Comparison of ENCODE assay signal across 8 cellular contexts in genomic region chr9:27528278-27528885, GRCh38. TPM values are rescaled to one million over a fixed set of nuclear protein-coding genes. Genes with fewer than 3 reads are reported as not detected.
DNase-seq lines count a peak whose midpoint lies in the region; ATAC-seq and TF ChIP-seq lines count a peak whose summit lies in the region.

No MANE protein-coding gene starts in this region.

- peak overlapping the region; percentile 70 for H3K4me3 ChIP-seq in epithelial cell of proximal tubule (ENCODE audit: low read depth, low read length)

- no peak for TF ChIP-seq CTCF in epithelial cell of proximal tubule (conservative IDR thresholded peaks at IDR 0.05; ENCODE audit: low read depth, low read length)

- ATAC-seq in GM21576 (IDR thresholded peaks at IDR 0.05; ENCODE audit: unreplicated experiment): peak; percentile 54

- DNase-seq in D341Med (ENCODE audit: low spot score): peak; percentile 45
- DNase-seq in Kasumi-1 (lab: John Stamatoyannopoulos, UW): peak; percentile 9 to 14
- peak; percentile 40 for DNase-seq in activated T-cell treated with anti-CD3 and anti-CD28 coated beads for 48 hours (ENCODE audit: low read depth)
- no peak for DNase-seq in epithelial cell of proximal tubule (ENCODE audit: low read depth)
- peak; percentile 50 for DNase-seq in middle frontal gyrus (ENCODE audit: extremely low spot score, low spot score)
- DNase-seq in stimulated activated CD8-positive, alpha-beta memory T cell treated with anti-CD3 and anti-CD28 coated beads, Interleukin-7, amount 100 ng/mL, for 4 hours (ENCODE audit: low read depth in 2 of 2): peak; percentile 14 to 43
- no peak for DNase-seq in T1000 (lab: John Stamatoyannopoulos, UW)

RNA-seq across cellular contexts. Expression of gene MOB3B, which starts 1.2 kb away (rescaled TPM):
- total RNA-seq in epithelial cell of proximal tubule: 2.3 and 2.9 TPM in 2 replicates

RNA-seq across cellular contexts. Expression of gene IFNK, which starts 4.3 kb away (rescaled TPM):
- not detected in 2 replicates for total RNA-seq in epithelial cell of proximal tubule

RNA-seq across cellular contexts. Expression of gene C9orf72, which starts 44.9 kb away (rescaled TPM):
- 5.0 and 9.4 TPM in 2 replicates for total RNA-seq in epithelial cell of proximal tubule

Comparison
In these comparisons a context has a peak if more than half of its experiments do, and no peak if none do; other contexts are left out.
1. DNase-seq: peak in D341Med (single experiment), Kasumi-1 (2 of 2), activated T-cell treated with anti-CD3 and anti-CD28 coated beads for 48 hours (single experiment), middle frontal gyrus (single experiment) and stimulated activated CD8-positive, alpha-beta memory T cell treated with anti-CD3 and anti-CD28 coated beads, Interleukin-7, amount 100 ng/mL, for 4 hours (2 of 2); none in epithelial cell of proximal tubule (single experiment) and T1000 (single experiment).